Comparison of ENCODE assay signal across 18 cellular contexts in the genomic region with DNA sequence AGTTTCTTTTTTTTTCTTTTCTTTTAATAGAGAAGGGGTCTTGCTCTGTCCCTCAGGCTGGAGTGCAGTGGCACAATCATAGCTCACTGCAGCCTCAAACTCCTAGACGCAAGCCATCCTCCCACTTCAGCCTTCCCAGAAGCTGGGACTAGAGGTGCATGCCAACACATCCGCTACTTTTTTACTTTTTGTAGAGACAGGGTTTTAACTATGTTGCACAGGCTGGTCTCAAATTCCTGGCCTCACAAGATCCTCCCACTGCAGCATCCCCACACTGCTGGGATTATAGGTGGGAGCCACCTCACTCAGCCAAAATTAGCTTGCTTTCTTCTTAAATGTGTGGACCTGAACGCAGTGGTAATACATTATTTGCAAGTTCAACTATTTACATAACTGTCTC.
DNase-seq lines count a peak whose midpoint lies in the region; ATAC-seq, FAIRE-seq and TF ChIP-seq lines count a peak whose summit lies in the region.
"Had no signal": no experiment of that assay in that cellular context is flagged by ENCODE, and none has a peak within 500 bp of the region (broad histone marks: within the 10 kb centered on the region; RNA-seq: fewer than 3 reads in every experiment).

No MANE protein-coding gene starts in this region.

- POLR2A ChIA-PET in activated CD8-positive, alpha-beta T cell treated with anti-CD3 and anti-CD28 coated beads, Interleukin-2, amount 10 ng/mL, durations not matched to agents 7 days and 5 days (lab: Charles Lee) = interaction anchor here (0.7 to 9.1 kb wide), 6 partner anchors 15 to 199 kb away, joined by 3 to 78 read pairs (median 4); a partner anchor contains a TSS
- POLR2A ChIA-PET in HepG2 (lab: Yijun Ruan, JAX) = interaction anchor here (1.2 to 2.1 kb wide), 2 partner anchors 15 to 66 kb away, joined by 3 to 6 read pairs; a partner anchor contains a TSS

- peak overlapping the region; percentile 84 for H3K4me3 Mint-ChIP-seq in activated CD8-positive, alpha-beta T cell treated with anti-CD3 and anti-CD28 coated beads, Interleukin-2, amount 10 ng/mL, durations not matched to agents 7 days and 5 days
- H3K4me3 Mint-ChIP-seq in natural killer cell (peak overlapping the region; percentile 90), osteocyte (ENCODE audit: unreplicated experiment) (no peak overlapping the region)

- no peak for TF ChIP-seq CTCF in cardiac muscle cell (IDR thresholded peaks at IDR 0.05; ENCODE audit: low read depth, low read length)
- no peak for TF ChIP-seq CTCF in natural killer cell (IDR thresholded peaks at IDR 0.05)
- no peak for TF ChIP-seq CTCF in osteocyte (IDR thresholded peaks at IDR 0.05)
- no peak for TF ChIP-seq CTCF in HepG2 (CRISPR knock-in tag; IDR thresholded peaks at IDR 0.05)

- peaks cover 89% of the 10 kb centered on the region for H3K4me1 Mint-ChIP-seq in activated CD8-positive, alpha-beta T cell treated with anti-CD3 and anti-CD28 coated beads, Interleukin-2, amount 10 ng/mL, durations not matched to agents 7 days and 5 days (ENCODE audit: low read depth)
- H3K4me1 Mint-ChIP-seq in natural killer cell (peaks cover 61 to 65% of the 10 kb centered on the region in 2 donors), osteocyte (ENCODE audit: unreplicated experiment) (peaks cover 38% of the 10 kb centered on the region)

- in situ Hi-C loops in HepG2 (cut with HindIII; ENCODE audit: extremely low pct_ligation_motif_present, low pct_unique_long_range_greater_than_20kb) = no loop called here

- no peak for TF ChIP-seq RAD21 in HepG2 (CRISPR knock-in tag; IDR thresholded peaks at IDR 0.05)

- no peak overlapping the region for H2AFZ ChIP-seq in HepG2 (ENCODE audit: low read length)

- intact Hi-C loops in left cardiac atrium (cut with DNase I) (no loop called here), natural killer cell (cut with micrococcal nuclease) (no loop called here), HepG2 (cut with micrococcal nuclease; ENCODE audit: unreplicated experiment) (no loop called here)

- no peaks in the 10 kb centered on the region for H3K27me3 Mint-ChIP-seq in activated CD8-positive, alpha-beta T cell treated with anti-CD3 and anti-CD28 coated beads, Interleukin-2, amount 10 ng/mL, durations not matched to agents 7 days and 5 days (ENCODE audit: low read depth)
- no peaks in the 10 kb centered on the region for H3K27me3 Mint-ChIP-seq in natural killer cell (ENCODE audit: low read depth in 2 of 2)
- no peaks in the 10 kb centered on the region for H3K27me3 Mint-ChIP-seq in osteocyte (ENCODE audit: unreplicated experiment)

- H4K20me1 ChIP-seq in HepG2 (ENCODE audit: insufficient read depth, low read length) = no peaks in the 10 kb centered on the region

- H3K9ac ChIP-seq in HepG2 (ENCODE audit: insufficient read depth, low read depth, low read length) = no peak overlapping the region

- peaks cover 44% of the 10 kb centered on the region for H3K79me2 ChIP-seq in HepG2 (ENCODE audit: insufficient read depth, low read length)

- no TSS peak for BruUV-seq in HepG2 (replicated peaks; lab: Mats Ljungman, UMichigan)

- no peaks in the 10 kb centered on the region for H3K9me3 Mint-ChIP-seq in activated CD8-positive, alpha-beta T cell treated with anti-CD3 and anti-CD28 coated beads, Interleukin-2, amount 10 ng/mL, durations not matched to agents 7 days and 5 days (ENCODE audit: insufficient read depth)
- H3K9me3 Mint-ChIP-seq in natural killer cell (no peaks in the 10 kb centered on the region), osteocyte (ENCODE audit: unreplicated experiment) (no peaks in the 10 kb centered on the region)

- no peaks in the 10 kb centered on the region for H3K9me3 ChIP-seq in cardiac muscle cell (ENCODE audit: low read depth)
- no peaks in the 10 kb centered on the region for H3K9me3 ChIP-seq in HepG2 (ENCODE audit: low read length)
- H3K9me3 ChIP-seq: heart left ventricle, neutrophil had no signal

- no peak for TF ChIP-seq POLR2A in HepG2 (IDR thresholded peaks at IDR 0.05; ENCODE audit: insufficient read depth in 1 of 2, low read depth in 2 of 2, low read length in 2 of 2)

- H3K36me3 ChIP-seq in cardiac muscle cell (no peaks in the 10 kb centered on the region), HepG2 (replicated peaks in 1 of 2; ENCODE audit: control insufficient read depth in 1 of 2, insufficient read depth in 2 of 2, low read length in 2 of 2) (no peaks in the 10 kb centered on the region; a peak in 1 of 5 replicates)
- H3K36me3 ChIP-seq: heart left ventricle, neutrophil had no signal

- no peak for ATAC-seq in left cardiac atrium
- ATAC-seq in activated CD8-positive, alpha-beta T cell treated with anti-CD3 and anti-CD28 coated beads, Interleukin-2, amount 10 ng/mL, durations not matched to agents 7 days and 5 days = no peak
- no peak for ATAC-seq in natural killer cell
- no peak for ATAC-seq in HepG2
- ATAC-seq: heart left ventricle, Right ventricle myocardium inferior had no signal

- H3K27me3 ChIP-seq in cardiac muscle cell = no peaks in the 10 kb centered on the region
- H3K27me3 ChIP-seq in HepG2 (ENCODE audit: control insufficient read depth in 1 of 2, insufficient read depth in 2 of 2, low read length in 2 of 2) = no peaks in the 10 kb centered on the region
- H3K27me3 ChIP-seq: heart left ventricle, neutrophil had no signal

- DNase-seq in cardiac muscle cell (ENCODE audit: low read depth in 1 of 2, low spot score in 1 of 2) = no peak
- no peak for DNase-seq in left cardiac atrium
- DNase-seq in activated CD8-positive, alpha-beta T cell treated with anti-CD3 and anti-CD28 coated beads, Interleukin-2, amount 10 ng/mL, durations not matched to agents 7 days and 5 days = no peak
- DNase-seq in natural killer cell = no peak
- DNase-seq in stimulated activated CD4-positive, alpha-beta T cell treated with anti-CD3 and anti-CD28 coated beads, Interleukin-2, amount 100 ng/mL, for 48 hours = no peak
- DNase-seq in COR-L47 (lab: John Stamatoyannopoulos, UW) = no peak
- DNase-seq in osteocyte (ENCODE audit: extremely low spot score, unreplicated experiment) = no peak
- DNase-seq in HepG2 (ENCODE audit: low spot score) = no peak
- DNase-seq: DMS79, heart left ventricle, Karpas-422, NCI-H2029 treated with DMSO at 0.1 percent for 48 hours, NCI-H748 treated with DMSO at 0.1 percent for 48 hours, small intestine had no signal

- H3K36me3 Mint-ChIP-seq in activated CD8-positive, alpha-beta T cell treated with anti-CD3 and anti-CD28 coated beads, Interleukin-2, amount 10 ng/mL, durations not matched to agents 7 days and 5 days (ENCODE audit: low read depth) = peaks cover 48% of the 10 kb centered on the region
- H3K36me3 Mint-ChIP-seq in natural killer cell = no peaks in the 10 kb centered on the region
- H3K36me3 Mint-ChIP-seq in osteocyte (ENCODE audit: unreplicated experiment) = peaks cover 5% of the 10 kb centered on the region

- no peak overlapping the region for H3K4me2 ChIP-seq in HepG2 (ENCODE audit: low read depth, low read length)

- CTCF ChIA-PET in activated CD8-positive, alpha-beta T cell treated with anti-CD3 and anti-CD28 coated beads, Interleukin-2, amount 10 ng/mL, durations not matched to agents 7 days and 5 days (lab: Charles Lee) = interaction anchor here (0.7 to 1.6 kb wide), 2 partner anchors 15 to 98 kb away, joined by 4 to 6 read pairs; no protein-coding TSS in a partner anchor
- CTCF ChIA-PET in HepG2 (lab: Yijun Ruan, JAX; ENCODE audit: low intra/inter-chr PET ratio, low total read pairs) = no interaction called here

- H3K27ac ChIP-seq in cardiac muscle cell = peak overlapping the region; percentile 44
- no peak overlapping the region for H3K27ac ChIP-seq in HepG2 (ENCODE audit: extremely low read length, insufficient read depth, low read length)
- H3K27ac ChIP-seq: neutrophil had no signal

- 93% methylated on average over 3 of the region's 3 CpGs for WGBS in HepG2 (ENCODE audit: low lambda C conversion rate)

- TF ChIP-seq EP300 in HepG2 (IDR thresholded peaks at IDR 0.05; ENCODE audit: low read depth in 2 of 2, low read length in 2 of 2) = no peak
- TF ChIP-seq EP300 in HepG2 (CRISPR knock-in tag; IDR thresholded peaks at IDR 0.05; ENCODE audit: borderline replicate concordance) = no peak

- no peak for FAIRE-seq in HepG2 (lab: Jason Lieb, UNC)
- FAIRE-seq: small intestine, TTC549, urothelium cell line had no signal

- H3K4me3 ChIP-seq in cardiac muscle cell (no peak overlapping the region), HepG2 (replicated peaks in 1 of 3; ENCODE audit: insufficient read depth in 1 of 3, low read depth in 2 of 3, low read length in 3 of 3) (no peak overlapping the region)

- H3K27ac Mint-ChIP-seq in activated CD8-positive, alpha-beta T cell treated with anti-CD3 and anti-CD28 coated beads, Interleukin-2, amount 10 ng/mL, durations not matched to agents 7 days and 5 days = peak overlapping the region; percentile 95
- H3K27ac Mint-ChIP-seq in natural killer cell = peak overlapping the region in 1 of 2 donors; percentile 80
- H3K27ac Mint-ChIP-seq in osteocyte (ENCODE audit: unreplicated experiment) = no peak overlapping the region

- H3K4me1 ChIP-seq in cardiac muscle cell (ENCODE audit: low read depth) (peaks cover 67% of the 10 kb centered on the region), HepG2 (ENCODE audit: insufficient read depth, low read length) (peaks cover 76% of the 10 kb centered on the region)

TF ChIP-seq in HepG2, 621 proteins besides CTCF, POLR2A, EP300 and RAD21 (continues in another document):
- TF ChIP-seq ZNF282 (IDR thresholded peaks at IDR 0.05; ENCODE audit: partially characterized antibody) (no peak), ZNF777 (CRISPR knock-in tag; IDR thresholded peaks at IDR 0.05) (no peak)
